Comparison of ENCODE assay signal across 12 cellular contexts in genomic region chr21:37374026-37374425, GRCh38. TPM values are rescaled to one million over a fixed set of nuclear protein-coding genes. Genes with fewer than 3 reads are reported as not detected.
A peak's percentile ranks its signal among the peaks of the same experiment; 100 is the strongest.
DNase-seq lines count a peak whose midpoint lies in the region; ATAC-seq and TF ChIP-seq lines count a peak whose summit lies in the region.
"Had no signal": no experiment of that assay in that cellular context is flagged by ENCODE, and none has a peak within 500 bp of the region (broad histone marks: within the 10 kb centered on the region; RNA-seq: fewer than 3 reads in every experiment).

No MANE protein-coding gene starts in this region.

- no peak for ATAC-seq in activated naive CD4-positive, alpha-beta T cell treated with anti-CD3 and anti-CD28 coated beads, Interleukin-2, amount 50 U/mL, for 72 hours
- no peak for ATAC-seq in activated T-helper 17 cell treated with anti-CD3 and anti-CD28 coated beads, Interleukin-2, amount 50 U/mL, for 72 hours (replicated peaks)
- ATAC-seq in foreskin keratinocyte = peak; percentile 29
- ATAC-seq in stimulated activated effector memory CD8-positive, alpha-beta T cell treated with anti-CD3 and anti-CD28 coated beads, Interleukin-12 subunit alpha, Interleukin-12 subunit beta, amount 100 ng/mL, for 72 hours = no peak

- H3K27ac Mint-ChIP-seq in activated naive CD4-positive, alpha-beta T cell treated with anti-CD3 and anti-CD28 coated beads, Interleukin-2, amount 50 U/mL, for 72 hours = peak overlapping the region; percentile 22 to 41
- H3K27ac Mint-ChIP-seq in activated T-helper 17 cell treated with anti-CD3 and anti-CD28 coated beads, Interleukin-2, amount 50 U/mL, for 72 hours = no peak overlapping the region
- peak overlapping the region; percentile 53 for H3K27ac Mint-ChIP-seq in stimulated activated effector memory CD8-positive, alpha-beta T cell treated with anti-CD3 and anti-CD28 coated beads, Interleukin-12 subunit alpha, Interleukin-12 subunit beta, amount 100 ng/mL, for 72 hours

- peaks cover 65% of the 10 kb centered on the region for H3K4me1 Mint-ChIP-seq in activated T-helper 17 cell treated with anti-CD3 and anti-CD28 coated beads, Interleukin-2, amount 50 U/mL, for 72 hours
- H3K4me1 Mint-ChIP-seq in stimulated activated effector memory CD8-positive, alpha-beta T cell treated with anti-CD3 and anti-CD28 coated beads, Interleukin-12 subunit alpha, Interleukin-12 subunit beta, amount 100 ng/mL, for 72 hours = peaks cover 78% of the 10 kb centered on the region

- no peak for TF ChIP-seq POLR2A in ovary (IDR thresholded peaks at IDR 0.05)

- DNase-seq in activated naive CD4-positive, alpha-beta T cell treated with anti-CD3 and anti-CD28 coated beads, Interleukin-2, amount 50 U/mL, for 72 hours (ENCODE audit: low spot score in 2 of 2) = no peak
- DNase-seq in activated naive CD4-positive, alpha-beta T cell treated with anti-CD3 and anti-CD28 coated beads, Interleukin-2, amount 50 U/mL, for 16 hours = no peak
- DNase-seq in foreskin keratinocyte (no peak), NCI-H748 treated with DMSO at 0.1 percent for 48 hours (lab: John Stamatoyannopoulos, UW) (no peak), ovary (no peak), coronary artery (ENCODE audit: low spot score) (no peak)
- DNase-seq in stimulated activated effector memory CD8-positive, alpha-beta T cell treated with anti-CD3 and anti-CD28 coated beads, Interleukin-12 subunit alpha, Interleukin-12 subunit beta, amount 100 ng/mL, for 72 hours (ENCODE audit: low spot score in 2 of 2) = no peak
- DNase-seq: activated CD8-positive, alpha-beta memory T cell treated with anti-CD3 and anti-CD28 coated beads, Interleukin-2, amount 10 ng/mL, durations not matched to agents 7 days and 5 days; cortex of kidney; NCI-H2029 treated with DMSO at 0.1 percent for 48 hours had no signal

- no peak for TF ChIP-seq CTCF in foreskin keratinocyte (conservative IDR thresholded peaks at IDR 0.05)
- TF ChIP-seq CTCF in ovary (IDR thresholded peaks at IDR 0.05) = no peak
- TF ChIP-seq CTCF in coronary artery (IDR thresholded peaks at IDR 0.05) = no peak

- peak overlapping the region; percentile 62 for H3K4me3 Mint-ChIP-seq in activated T-helper 17 cell treated with anti-CD3 and anti-CD28 coated beads, Interleukin-2, amount 50 U/mL, for 72 hours
- no peak overlapping the region for H3K4me3 Mint-ChIP-seq in stimulated activated effector memory CD8-positive, alpha-beta T cell treated with anti-CD3 and anti-CD28 coated beads, Interleukin-12 subunit alpha, Interleukin-12 subunit beta, amount 100 ng/mL, for 72 hours
- H3K4me3 Mint-ChIP-seq: activated CD8-positive, alpha-beta memory T cell treated with anti-CD3 and anti-CD28 coated beads, Interleukin-2, amount 10 ng/mL, durations not matched to agents 7 days and 5 days had no signal

- H3K27me3 ChIP-seq in foreskin keratinocyte (no peaks in the 10 kb centered on the region), ovary (no peaks in the 10 kb centered on the region)

- peaks cover 0 to 5% of the 10 kb centered on the region in 2 donors for H3K36me3 Mint-ChIP-seq in activated naive CD4-positive, alpha-beta T cell treated with anti-CD3 and anti-CD28 coated beads, Interleukin-2, amount 50 U/mL, for 72 hours
- peaks cover 9% of the 10 kb centered on the region for H3K36me3 Mint-ChIP-seq in activated T-helper 17 cell treated with anti-CD3 and anti-CD28 coated beads, Interleukin-2, amount 50 U/mL, for 72 hours (ENCODE audit: low read depth)
- H3K36me3 Mint-ChIP-seq in stimulated activated effector memory CD8-positive, alpha-beta T cell treated with anti-CD3 and anti-CD28 coated beads, Interleukin-12 subunit alpha, Interleukin-12 subunit beta, amount 100 ng/mL, for 72 hours = peaks cover 12% of the 10 kb centered on the region

- intact Hi-C loops in ovary (cut with DNase I) = no loop called here

- H3K9me3 Mint-ChIP-seq in activated naive CD4-positive, alpha-beta T cell treated with anti-CD3 and anti-CD28 coated beads, Interleukin-2, amount 50 U/mL, for 72 hours = no peaks in the 10 kb centered on the region
- peaks cover 3% of the 10 kb centered on the region for H3K9me3 Mint-ChIP-seq in activated T-helper 17 cell treated with anti-CD3 and anti-CD28 coated beads, Interleukin-2, amount 50 U/mL, for 72 hours
- H3K9me3 Mint-ChIP-seq in stimulated activated effector memory CD8-positive, alpha-beta T cell treated with anti-CD3 and anti-CD28 coated beads, Interleukin-12 subunit alpha, Interleukin-12 subunit beta, amount 100 ng/mL, for 72 hours = no peaks in the 10 kb centered on the region

- H3K4me3 ChIP-seq in ovary (no peak overlapping the region), coronary artery (no peak overlapping the region)

- 58 to 70% (median 61%) methylated on average over 5 of the region's 5 CpGs for WGBS in ovary, 3 donors

- H3K4me1 ChIP-seq in foreskin keratinocyte = peaks cover 44% of the 10 kb centered on the region
- peaks cover 22% of the 10 kb centered on the region for H3K4me1 ChIP-seq in ovary (ENCODE audit: insufficient read depth)
- H3K4me1 ChIP-seq: parathyroid adenoma had no signal

- H3K27me3 Mint-ChIP-seq in activated T-helper 17 cell treated with anti-CD3 and anti-CD28 coated beads, Interleukin-2, amount 50 U/mL, for 72 hours = no peaks in the 10 kb centered on the region
- H3K27me3 Mint-ChIP-seq: activated CD8-positive, alpha-beta memory T cell treated with anti-CD3 and anti-CD28 coated beads, Interleukin-2, amount 10 ng/mL, durations not matched to agents 7 days and 5 days had no signal

- no peak for TF ChIP-seq EP300 in ovary (IDR thresholded peaks at IDR 0.05)

- H3K27ac ChIP-seq in foreskin keratinocyte (no peak overlapping the region), ovary (no peak overlapping the region), coronary artery (peak overlapping the region in 1 of 2 donors; percentile 20)
- H3K27ac ChIP-seq: parathyroid adenoma had no signal

- no peaks in the 10 kb centered on the region for H3K9me3 ChIP-seq in ovary

- no peaks in the 10 kb centered on the region for H3K36me3 ChIP-seq in ovary

RNA-seq across cellular contexts. Expression of gene DYRK1A, which starts 7.5 kb away (rescaled TPM):
- 10 to 100 TPM; 65.5 to 87.9 TPM for total RNA-seq in activated naive CD4-positive, alpha-beta T cell treated with anti-CD3 and anti-CD28 coated beads, Interleukin-2, amount 50 U/mL, for 72 hours
- 10 to 100 TPM; 55.6 to 59.9 TPM for total RNA-seq in activated T-helper 17 cell treated with anti-CD3 and anti-CD28 coated beads, Interleukin-2, amount 50 U/mL, for 72 hours
- total RNA-seq in foreskin keratinocyte (29.0 and 30.1 TPM in 2 replicates), ovary (10 to 100 TPM; 65.5 to 89.0 (median 77.5) TPM)
- polyA plus RNA-seq in foreskin keratinocyte (4.9 and 5.5 TPM in 2 replicates), ovary (10 to 100 TPM; 30.9 to 46.1 TPM)
